19 cellular contexts compared by ENCODE assay signal in the genomic region with DNA sequence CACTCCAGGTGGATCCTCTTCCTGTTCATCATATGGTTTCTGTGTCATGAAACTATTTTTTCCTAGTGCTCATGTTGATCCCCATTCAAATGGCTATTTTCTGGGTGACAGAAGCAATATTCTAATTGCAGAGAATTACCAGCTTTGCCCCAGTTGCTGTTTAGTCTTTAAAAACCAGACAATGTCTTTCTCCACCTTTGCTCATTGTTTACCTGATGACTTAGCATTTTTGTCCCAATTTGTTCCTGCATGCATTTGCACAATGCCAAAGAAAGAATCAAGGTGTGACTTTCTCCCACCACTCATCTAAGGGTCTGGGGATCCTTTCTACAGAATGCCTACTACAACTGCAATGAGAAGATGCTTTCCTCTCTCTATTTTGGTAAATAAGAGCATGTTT.
A peak's percentile ranks its signal among the peaks of the same experiment; 100 is the strongest.
DNase-seq lines count a peak whose midpoint lies in the region; ATAC-seq, FAIRE-seq and TF ChIP-seq lines count a peak whose summit lies in the region.
"Had no signal": no experiment of that assay in that cellular context is flagged by ENCODE, and none has a peak within 500 bp of the region (broad histone marks: within the 10 kb centered on the region; RNA-seq: fewer than 3 reads in every experiment).

No MANE protein-coding gene starts in this region.

- TF ChIP-seq RAD21 in HepG2 (CRISPR knock-in tag; IDR thresholded peaks at IDR 0.05): no peak

- FAIRE-seq in HepG2 (lab: Jason Lieb, UNC): no peak
- no peak for FAIRE-seq in bronchial epithelial cell (lab: Jason Lieb, UNC)
- peak; percentile 49 for FAIRE-seq in keratinocyte (lab: Jason Lieb, UNC)
- FAIRE-seq: D721Med, GM19239, H54 had no signal

- H3K4me1 ChIP-seq in HepG2 (ENCODE audit: insufficient read depth, low read length) (no peaks in the 10 kb centered on the region), right lobe of liver (no peaks in the 10 kb centered on the region), keratinocyte (ENCODE audit: control insufficient read depth, extremely low read depth, insufficient read depth, low read length) (peaks cover 22% of the 10 kb centered on the region), breast epithelium (no peaks in the 10 kb centered on the region)

- H3K9me1 ChIP-seq in keratinocyte (ENCODE audit: control insufficient read depth, extremely low read depth, insufficient read depth, low read length): no peaks in the 10 kb centered on the region

- H3K4me3 ChIP-seq in HepG2 (replicated peaks in 1 of 3; ENCODE audit: insufficient read depth in 1 of 3, low read depth in 2 of 3, low read length in 3 of 3): no peak overlapping the region
- no peak overlapping the region for H3K4me3 ChIP-seq in right lobe of liver
- no peak overlapping the region for H3K4me3 ChIP-seq in bronchial epithelial cell (ENCODE audit: low read depth, low read length)
- H3K4me3 ChIP-seq in keratinocyte (ENCODE audit: control insufficient read depth in 2 of 3, extremely low read depth in 1 of 3, insufficient read depth in 2 of 3, low read depth in 1 of 3, low read length in 3 of 3): no peak overlapping the region
- no peak overlapping the region for H3K4me3 ChIP-seq in breast epithelium

- no peak overlapping the region for H2AFZ ChIP-seq in HepG2 (ENCODE audit: low read length)
- H2AFZ ChIP-seq in keratinocyte (ENCODE audit: control insufficient read depth, low read length): no peak overlapping the region

- H3K79me2 ChIP-seq in HepG2 (ENCODE audit: insufficient read depth, low read length) (no peaks in the 10 kb centered on the region), keratinocyte (ENCODE audit: control insufficient read depth, insufficient read depth, low read length) (no peaks in the 10 kb centered on the region)

- no peaks in the 10 kb centered on the region for H3K36me3 ChIP-seq in HepG2 (replicated peaks in 1 of 2; ENCODE audit: control insufficient read depth in 1 of 2, insufficient read depth in 2 of 2, low read length in 2 of 2)
- no peaks in the 10 kb centered on the region for H3K36me3 ChIP-seq in right lobe of liver
- H3K36me3 ChIP-seq in bronchial epithelial cell (ENCODE audit: control insufficient read depth, insufficient read depth, low read length): no peaks in the 10 kb centered on the region
- H3K36me3 ChIP-seq in keratinocyte (ENCODE audit: control insufficient read depth in 2 of 2, extremely low read depth in 1 of 2, insufficient read depth in 2 of 2, low read length in 2 of 2): no peaks in the 10 kb centered on the region
- H3K36me3 ChIP-seq in breast epithelium: no peaks in the 10 kb centered on the region

- H3K27ac ChIP-seq in HepG2 (ENCODE audit: extremely low read length, insufficient read depth, low read length) (no peak overlapping the region), right lobe of liver (no peak overlapping the region), keratinocyte (ENCODE audit: control insufficient read depth, insufficient read depth, low read length) (no peak overlapping the region), breast epithelium (no peak overlapping the region)
- H3K27ac ChIP-seq: HL-60 had no signal

- CTCF ChIA-PET in HepG2 (lab: Yijun Ruan, JAX; ENCODE audit: low intra/inter-chr PET ratio, low total read pairs): no interaction called here

- TF ChIP-seq POLR2A in HepG2 (IDR thresholded peaks at IDR 0.05; ENCODE audit: insufficient read depth in 1 of 2, low read depth in 2 of 2, low read length in 2 of 2): no peak
- no peak for TF ChIP-seq POLR2A in right lobe of liver (IDR thresholded peaks at IDR 0.05)
- no peak for TF ChIP-seq POLR2A in breast epithelium (IDR thresholded peaks at IDR 0.05)

- TF ChIP-seq EP300 in HepG2 (IDR thresholded peaks at IDR 0.05; ENCODE audit: low read depth in 2 of 2, low read length in 2 of 2): no peak
- no peak for TF ChIP-seq EP300 in HepG2 (CRISPR knock-in tag; IDR thresholded peaks at IDR 0.05; ENCODE audit: borderline replicate concordance)

- intact Hi-C loops in HepG2 (cut with micrococcal nuclease; ENCODE audit: unreplicated experiment): no loop called here
- intact Hi-C loops in right lobe of liver (cut with DNase I): no loop called here
- intact Hi-C loops in breast epithelium (cut with DNase I; ENCODE audit: low total_unique reads): no loop called here

- H4K20me1 ChIP-seq in HepG2 (ENCODE audit: insufficient read depth, low read length): no peaks in the 10 kb centered on the region
- no peaks in the 10 kb centered on the region for H4K20me1 ChIP-seq in keratinocyte (ENCODE audit: control insufficient read depth, extremely low read depth, insufficient read depth, low read length)

- H3K27me3 Mint-ChIP-seq in type B pancreatic cell: peaks cover 26% of the 10 kb centered on the region
- peaks cover 23 to 42% of the 10 kb centered on the region in 2 donors for H3K27me3 Mint-ChIP-seq in natural killer cell treated with Interleukin-12 subunit alpha and Interleukin-12 subunit beta and Interleukin-15 and Interleukin-18, amount 100 ng/mL, for 72 hours

- H3K27me3 ChIP-seq in HepG2 (ENCODE audit: control insufficient read depth in 1 of 2, insufficient read depth in 2 of 2, low read length in 2 of 2) (no peaks in the 10 kb centered on the region), right lobe of liver (no peaks in the 10 kb centered on the region), bronchial epithelial cell (ENCODE audit: control insufficient read depth, insufficient read depth, low read length) (no peaks in the 10 kb centered on the region), keratinocyte (ENCODE audit: control insufficient read depth, extremely low read depth, insufficient read depth, low read length) (no peaks in the 10 kb centered on the region), breast epithelium (no peaks in the 10 kb centered on the region)

- H3K4me3 Mint-ChIP-seq in type B pancreatic cell: no peak overlapping the region
- no peak overlapping the region for H3K4me3 Mint-ChIP-seq in natural killer cell treated with Interleukin-12 subunit alpha and Interleukin-12 subunit beta and Interleukin-15 and Interleukin-18, amount 100 ng/mL, for 72 hours
- H3K4me3 Mint-ChIP-seq: B cell; CD8-positive, alpha-beta T cell had no signal

- no peaks in the 10 kb centered on the region for H3K36me3 Mint-ChIP-seq in type B pancreatic cell
- H3K36me3 Mint-ChIP-seq in natural killer cell treated with Interleukin-12 subunit alpha and Interleukin-12 subunit beta and Interleukin-15 and Interleukin-18, amount 100 ng/mL, for 72 hours: peaks cover 4% of the 10 kb centered on the region
- H3K36me3 Mint-ChIP-seq: CD8-positive, alpha-beta T cell had no signal

- no peak for TF ChIP-seq CTCF in HepG2 (CRISPR knock-in tag; IDR thresholded peaks at IDR 0.05)
- TF ChIP-seq CTCF in right lobe of liver (IDR thresholded peaks at IDR 0.05): no peak
- no peak for TF ChIP-seq CTCF in bronchial epithelial cell (IDR thresholded peaks at IDR 0.05; ENCODE audit: insufficient read depth, low read length, severe bottlenecking)
- TF ChIP-seq CTCF in keratinocyte (optimal IDR thresholded peaks at IDR 0.05 in 1 of 3, IDR thresholded peaks at IDR 0.05 in 1 of 3, conservative IDR thresholded peaks at IDR 0.05 in 1 of 3; ENCODE audit: extremely low read depth in 1 of 3, insufficient read depth in 2 of 3, low read length in 3 of 3): no peak
- no peak for TF ChIP-seq CTCF in type B pancreatic cell (conservative IDR thresholded peaks at IDR 0.05)
- TF ChIP-seq CTCF in breast epithelium (IDR thresholded peaks at IDR 0.05): no peak

- ATAC-seq in HepG2: no peak
- no peak for ATAC-seq in right lobe of liver
- no peak for ATAC-seq in natural killer cell treated with Interleukin-12 subunit alpha and Interleukin-12 subunit beta and Interleukin-15 and Interleukin-18, amount 100 ng/mL, for 72 hours
- ATAC-seq: CD8-positive, alpha-beta T cell; HCT116 had no signal

- POLR2A ChIA-PET in HepG2 (lab: Yijun Ruan, JAX): no interaction called here

- H3K27ac Mint-ChIP-seq in type B pancreatic cell: no peak overlapping the region
- no peak overlapping the region for H3K27ac Mint-ChIP-seq in natural killer cell treated with Interleukin-12 subunit alpha and Interleukin-12 subunit beta and Interleukin-15 and Interleukin-18, amount 100 ng/mL, for 72 hours
- H3K27ac Mint-ChIP-seq: B cell; CD8-positive, alpha-beta T cell had no signal

- H3K9ac ChIP-seq in HepG2 (ENCODE audit: insufficient read depth, low read depth, low read length) (no peak overlapping the region), keratinocyte (ENCODE audit: control insufficient read depth, extremely low read depth, insufficient read depth, low read length) (no peak overlapping the region)

- H3K4me1 Mint-ChIP-seq in type B pancreatic cell (ENCODE audit: unreplicated experiment): peaks cover under 1% of the 10 kb centered on the region
- no peaks in the 10 kb centered on the region for H3K4me1 Mint-ChIP-seq in natural killer cell treated with Interleukin-12 subunit alpha and Interleukin-12 subunit beta and Interleukin-15 and Interleukin-18, amount 100 ng/mL, for 72 hours (ENCODE audit: low read depth in 2 of 2)
- H3K4me1 Mint-ChIP-seq: B cell had no signal

- no TSS peak for BruUV-seq in HepG2 (replicated peaks; lab: Mats Ljungman, UMichigan)

- dilution Hi-C loops in keratinocyte (cut with MboI; ENCODE audit: extremely low pct_ligation_motif_present, low sequenced_read_pairs): no loop called here

- in situ Hi-C loops in HepG2 (cut with HindIII; ENCODE audit: extremely low pct_ligation_motif_present, low pct_unique_long_range_greater_than_20kb): no loop called here

- H3K4me2 ChIP-seq in HepG2 (ENCODE audit: low read depth, low read length) (no peak overlapping the region), keratinocyte (ENCODE audit: control insufficient read depth, extremely low read depth, insufficient read depth, low read depth, low read length) (peak overlapping the region; percentile 11)

- H3K9me3 Mint-ChIP-seq in type B pancreatic cell: no peaks in the 10 kb centered on the region
- H3K9me3 Mint-ChIP-seq in natural killer cell treated with Interleukin-12 subunit alpha and Interleukin-12 subunit beta and Interleukin-15 and Interleukin-18, amount 100 ng/mL, for 72 hours: peaks cover 2% of the 10 kb centered on the region
- H3K9me3 Mint-ChIP-seq: CD8-positive, alpha-beta T cell had no signal

- no peaks in the 10 kb centered on the region for H3K9me3 ChIP-seq in HepG2 (ENCODE audit: low read length)
- H3K9me3 ChIP-seq in right lobe of liver: no peaks in the 10 kb centered on the region
- H3K9me3 ChIP-seq in keratinocyte (ENCODE audit: control insufficient read depth, low read depth, low read length): no peaks in the 10 kb centered on the region
- H3K9me3 ChIP-seq in breast epithelium: no peaks in the 10 kb centered on the region

- DNase-seq in HepG2 (ENCODE audit: low spot score) (no peak), right lobe of liver (no peak), bronchial epithelial cell (ENCODE audit: low read depth) (peak; percentile 58), keratinocyte (ENCODE audit: low read depth, low spot score) (no peak), type B pancreatic cell (ENCODE audit: extremely low spot score, unreplicated experiment) (no peak), breast epithelium (ENCODE audit: low spot score in 2 of 2) (no peak)
- no peak for DNase-seq in natural killer cell treated with Interleukin-12 subunit alpha and Interleukin-12 subunit beta and Interleukin-15 and Interleukin-18, amount 100 ng/mL, for 72 hours (ENCODE audit: low spot score)
- DNase-seq: C1 segment of cervical spinal cord; CD8-positive, alpha-beta T cell; COR-L47; DMS153; GF-D8; IMR-90 had no signal

TF ChIP-seq in HepG2, 621 proteins besides CTCF, POLR2A, EP300 and RAD21 (continues in another document):
- TF ChIP-seq MAFK (conservative IDR thresholded peaks at IDR 0.05 in 1 of 2, IDR thresholded peaks at IDR 0.05 in 1 of 2; ENCODE audit: low read length in 2 of 2): peak; percentile 73 to 83
